1 cellular context compared by ENCODE assay signal in the genomic region with DNA sequence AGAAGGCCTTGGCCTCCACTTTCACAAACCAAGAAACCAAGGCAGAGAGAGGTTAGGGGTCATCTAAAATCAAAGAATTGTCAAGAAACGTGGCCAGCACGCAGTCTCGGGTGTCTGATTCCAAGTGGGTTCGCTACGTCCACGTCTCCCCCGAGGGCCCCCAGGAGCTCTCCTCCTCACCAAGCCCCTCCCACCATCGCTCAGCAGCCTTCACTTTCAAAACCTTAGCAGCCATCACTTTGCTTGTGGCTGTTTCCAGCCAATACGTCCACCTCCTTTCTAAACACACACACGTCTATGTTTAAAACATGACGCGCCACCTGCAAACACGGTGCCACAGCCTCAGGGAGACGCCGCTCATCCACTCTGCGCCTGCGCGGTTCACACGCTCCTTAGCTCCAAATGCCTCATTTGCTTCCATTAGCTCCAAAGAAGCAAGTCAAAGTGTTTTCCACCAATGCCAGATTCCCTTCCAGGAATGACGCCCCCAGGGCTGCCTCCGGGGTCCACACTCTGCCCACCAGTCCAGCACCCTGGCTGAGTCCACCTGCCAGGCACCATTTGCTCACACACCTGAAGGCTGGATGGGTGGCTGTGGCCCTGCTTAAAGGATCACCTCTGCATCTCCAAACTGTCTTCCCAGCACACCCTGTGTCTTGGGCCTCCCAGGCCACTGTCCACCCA.
TF ChIP-seq lines count a peak whose summit lies in the region.

No MANE protein-coding gene starts in this region.

TF ChIP-seq in IMR-90, 13 proteins besides CTCF, POLR2A, EP300 and RAD21:
- no peak for TF ChIP-seq CHD1 (IDR thresholded peaks at IDR 0.05; ENCODE audit: low read depth, low read length)
